Comparison of ENCODE assay signal across 16 cellular contexts in the genomic region with DNA sequence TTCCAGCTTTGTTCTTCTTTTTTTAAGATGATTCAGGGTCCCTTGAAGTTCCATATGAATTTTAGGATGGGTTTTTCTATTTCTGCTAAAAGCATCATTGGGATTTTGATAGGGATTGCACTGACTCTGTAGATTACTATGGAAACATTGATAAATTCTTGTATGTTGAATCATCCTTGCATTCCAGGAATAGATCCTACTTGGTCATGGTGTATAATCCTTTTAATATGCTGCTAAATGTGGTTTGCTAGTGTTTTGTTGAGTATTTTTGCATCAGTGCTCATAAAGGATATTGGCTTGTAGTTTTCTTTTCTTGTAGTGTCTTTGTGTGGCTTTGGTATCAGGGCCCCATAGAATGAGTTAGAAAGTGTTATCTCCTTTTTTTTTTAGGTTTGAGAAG. TPM values are rescaled to one million over a fixed set of nuclear protein-coding genes. Genes with fewer than 3 reads are reported as not detected.
A peak's percentile ranks its signal among the peaks of the same experiment; 100 is the strongest.
DNase-seq lines count a peak whose midpoint lies in the region; ATAC-seq, FAIRE-seq and TF ChIP-seq lines count a peak whose summit lies in the region.
"Had no signal": no experiment of that assay in that cellular context is flagged by ENCODE, and none has a peak within 500 bp of the region (broad histone marks: within the 10 kb centered on the region; RNA-seq: fewer than 3 reads in every experiment).

No MANE protein-coding gene starts in this region.

- ATAC-seq in HG02884 (IDR thresholded peaks at IDR 0.05; ENCODE audit: unreplicated experiment) = no peak
- ATAC-seq: gastrocnemius medialis, right lobe of liver had no signal

- H3K27me3 ChIP-seq in astrocyte (ENCODE audit: insufficient read depth, low read length) = peaks cover 7% of the 10 kb centered on the region
- H3K27me3 ChIP-seq: neural progenitor cell, right lobe of liver had no signal

- H3K79me2 ChIP-seq in astrocyte (ENCODE audit: insufficient read depth, low read length) = no peaks in the 10 kb centered on the region

- no peaks in the 10 kb centered on the region for H3K36me3 ChIP-seq in astrocyte (ENCODE audit: insufficient read depth, low read length)
- H3K36me3 ChIP-seq: gastrocnemius medialis, neural progenitor cell, right lobe of liver, transverse colon had no signal

- H3K9me3 ChIP-seq in astrocyte (ENCODE audit: insufficient read depth, low read depth, low read length) = no peaks in the 10 kb centered on the region
- H3K9me3 ChIP-seq: gastrocnemius medialis, right lobe of liver, transverse colon had no signal

- no peaks in the 10 kb centered on the region for H4K20me1 ChIP-seq in astrocyte (ENCODE audit: insufficient read depth, low read length)

- H3K9me3 Mint-ChIP-seq in astrocyte (ENCODE audit: unreplicated experiment) = peaks cover 2% of the 10 kb centered on the region
- H3K9me3 Mint-ChIP-seq in T-helper 2 cell treated with Interferon-gamma antibody and Interleukin-4, amounts not matched to agents 5 μg/mL and 100 μg/mL, for 36 hours = no peaks in the 10 kb centered on the region
- H3K9me3 Mint-ChIP-seq: activated CD4-positive, alpha-beta memory T cell treated with anti-CD3 and anti-CD28 coated beads for 36 hours had no signal

- CTCF ChIA-PET in AG04449 (lab: Yijun Ruan, JAX) = interaction anchor here (0.7 to 1.3 kb wide), 4 partner anchors 11 to 153 kb away, joined by 3 read pairs; no protein-coding TSS in a partner anchor

- peak overlapping the region; percentile 52 for H3K4me2 ChIP-seq in astrocyte (ENCODE audit: low read length)
- H3K4me2 ChIP-seq: neural progenitor cell had no signal

- H3K27ac Mint-ChIP-seq in astrocyte (ENCODE audit: unreplicated experiment) = peak overlapping the region; percentile 92
- H3K27ac Mint-ChIP-seq in T-helper 2 cell treated with Interferon-gamma antibody and Interleukin-4, amounts not matched to agents 5 μg/mL and 100 μg/mL, for 36 hours = no peak overlapping the region
- H3K27ac Mint-ChIP-seq: activated CD4-positive, alpha-beta memory T cell treated with anti-CD3 and anti-CD28 coated beads for 36 hours; neural progenitor cell had no signal

- POLR2A ChIA-PET in AG04449 (lab: Yijun Ruan, JAX) = no interaction called here

- FAIRE-seq in HTR-8/SVneo (lab: Jason Lieb, UNC) (peak; percentile 76), astrocyte (lab: Jason Lieb, UNC) (peak; percentile 39)

- no peaks in the 10 kb centered on the region for H3K4me1 ChIP-seq in astrocyte (ENCODE audit: insufficient read depth, low read length)
- H3K4me1 ChIP-seq: gastrocnemius medialis, neural progenitor cell, right lobe of liver, transverse colon had no signal

- no peak overlapping the region for H3K9ac ChIP-seq in astrocyte (ENCODE audit: low read length)
- H3K9ac ChIP-seq: neural progenitor cell had no signal

- H3K4me1 Mint-ChIP-seq in astrocyte (ENCODE audit: low read depth, unreplicated experiment) = peaks cover 12% of the 10 kb centered on the region
- H3K4me1 Mint-ChIP-seq in T-helper 2 cell treated with Interferon-gamma antibody and Interleukin-4, amounts not matched to agents 5 μg/mL and 100 μg/mL, for 36 hours (ENCODE audit: low read depth) = no peaks in the 10 kb centered on the region

- H3K27ac ChIP-seq in astrocyte (ENCODE audit: low read depth, low read length) = no peak overlapping the region
- H3K27ac ChIP-seq: gastrocnemius medialis, neural progenitor cell, right lobe of liver, transverse colon had no signal

- H3K4me3 ChIP-seq in AG04449 (ENCODE audit: low read depth, low read length) = no peak overlapping the region
- H3K4me3 ChIP-seq in astrocyte (ENCODE audit: insufficient read depth, low read depth, low read length) = no peak overlapping the region
- H3K4me3 ChIP-seq: gastrocnemius medialis, neural progenitor cell, right lobe of liver, transverse colon had no signal

- H3K36me3 Mint-ChIP-seq in astrocyte (ENCODE audit: low read depth, unreplicated experiment) = peaks cover 3% of the 10 kb centered on the region
- H3K36me3 Mint-ChIP-seq in T-helper 2 cell treated with Interferon-gamma antibody and Interleukin-4, amounts not matched to agents 5 μg/mL and 100 μg/mL, for 36 hours (ENCODE audit: low read depth) = no peaks in the 10 kb centered on the region
- H3K36me3 Mint-ChIP-seq: activated CD4-positive, alpha-beta memory T cell treated with anti-CD3 and anti-CD28 coated beads for 36 hours; neural progenitor cell had no signal

- no peak overlapping the region for H2AFZ ChIP-seq in astrocyte (ENCODE audit: low read depth, low read length)
- H2AFZ ChIP-seq: neural progenitor cell had no signal

- H3K4me3 Mint-ChIP-seq in astrocyte (ENCODE audit: unreplicated experiment) = no peak overlapping the region
- no peak overlapping the region for H3K4me3 Mint-ChIP-seq in T-helper 2 cell treated with Interferon-gamma antibody and Interleukin-4, amounts not matched to agents 5 μg/mL and 100 μg/mL, for 36 hours
- H3K4me3 Mint-ChIP-seq: activated CD4-positive, alpha-beta memory T cell treated with anti-CD3 and anti-CD28 coated beads for 36 hours; neural progenitor cell had no signal

- no peak for TF ChIP-seq CTCF in AG04449 (IDR thresholded peaks at IDR 0.05; ENCODE audit: insufficient read depth, low read length, missing control alignments)
- no peak for TF ChIP-seq CTCF in astrocyte (IDR thresholded peaks at IDR 0.05; ENCODE audit: insufficient read depth, low read depth, low read length)

- peaks cover 3% of the 10 kb centered on the region for H3K27me3 Mint-ChIP-seq in astrocyte (ENCODE audit: low read depth, unreplicated experiment)
- H3K27me3 Mint-ChIP-seq in T-helper 2 cell treated with Interferon-gamma antibody and Interleukin-4, amounts not matched to agents 5 μg/mL and 100 μg/mL, for 36 hours (ENCODE audit: low read depth) = peaks cover 34% of the 10 kb centered on the region

- peak; percentile 24 for DNase-seq in AG04449 (ENCODE audit: low read depth, low spot score)
- DNase-seq in HTR-8/SVneo (ENCODE audit: insufficient read length, low spot score) = no peak
- DNase-seq in astrocyte (ENCODE audit: low read depth) = peak; percentile 69
- peak; percentile 48 for DNase-seq in glomerular visceral epithelial cell (ENCODE audit: extremely low spot score)
- DNase-seq in activated naive CD4-positive, alpha-beta T cell treated with anti-CD3 and anti-CD28 coated beads, Interleukin-2, amount 50 U/mL, for 16 hours = no peak
- DNase-seq in iPS-NIHi11 (ENCODE audit: low spot score) = no peak
- no peak for DNase-seq in T-helper 2 cell treated with Interferon-gamma antibody and Interleukin-4, amounts not matched to agents 5 μg/mL and 100 μg/mL, for 36 hours (ENCODE audit: low spot score)
- DNase-seq: activated CD4-positive, alpha-beta memory T cell treated with anti-CD3 and anti-CD28 coated beads for 36 hours; gastrocnemius medialis; NCI-H1048; right lobe of liver; stimulated activated CD4-positive, alpha-beta T cell treated with anti-CD3 and anti-CD28 coated beads, Interleukin-4, amount 100 ng/mL, for 4 hours; transverse colon had no signal

RNA-seq across cellular contexts. Expression of gene PHOX2A, which starts 34.9 kb away (rescaled TPM):
- total RNA-seq in astrocyte = 0.36 TPM in 1 of 2 replicates, not detected in the other
- total RNA-seq: activated CD4-positive, alpha-beta memory T cell treated with anti-CD3 and anti-CD28 coated beads for 36 hours; dermis microvascular lymphatic vessel endothelial cell; gastrocnemius medialis; right lobe of liver had no signal

RNA-seq across cellular contexts. Expression of gene INPPL1, which starts 54.3 kb away (rescaled TPM):
- 274 and 276 TPM in 2 replicates for total RNA-seq in astrocyte

Comparison
In these comparisons a context has a peak if more than half of its experiments do, and no peak if none do; other contexts are left out.
1. DNase-seq: peak in AG04449 (single experiment), astrocyte (single experiment) and glomerular visceral epithelial cell (single experiment); none in HTR-8/SVneo (single experiment), activated naive CD4-positive, alpha-beta T cell treated with anti-CD3 and anti-CD28 coated beads, Interleukin-2, amount 50 U/mL, for 16 hours (single experiment), iPS-NIHi11 (single experiment) and T-helper 2 cell treated with Interferon-gamma antibody and Interleukin-4, amounts not matched to agents 5 μg/mL and 100 μg/mL, for 36 hours (single experiment).